22 cellular contexts compared by ENCODE assay signal in genomic region chrX:10197597-10198210, GRCh38. TPM values are rescaled to one million over a fixed set of nuclear protein-coding genes. Genes with fewer than 3 reads are reported as not detected.
DNase-seq lines count a peak whose midpoint lies in the region; ATAC-seq, FAIRE-seq and TF ChIP-seq lines count a peak whose summit lies in the region.
"Had no signal": no experiment of that assay in that cellular context is flagged by ENCODE, and none has a peak within 500 bp of the region (broad histone marks: within the 10 kb centered on the region; RNA-seq: fewer than 3 reads in every experiment).

No MANE protein-coding gene starts in this region.

- in situ Hi-C loops in IMR-90 (cut with MboI; ENCODE audit: low sequenced_read_pairs) = loop anchor here (10.0 to 25.0 kb wide), 2 partner anchors 417 to 1565 kb away; partner anchors contain the start of gene MSL3

- no peak overlapping the region for H2BK120ac ChIP-seq in IMR-90 (ENCODE audit: low read depth, low read length)

- H3K4me1 ChIP-seq in IMR-90 (ENCODE audit: control insufficient read depth, insufficient read depth, low read length) (peaks cover 5% of the 10 kb centered on the region), astrocyte (ENCODE audit: insufficient read depth, low read length) (no peaks in the 10 kb centered on the region), ovary (ENCODE audit: insufficient read depth) (no peaks in the 10 kb centered on the region), osteoblast (ENCODE audit: insufficient read depth, low read length) (no peaks in the 10 kb centered on the region)

- no peaks in the 10 kb centered on the region for H3K9me3 Mint-ChIP-seq in astrocyte (ENCODE audit: unreplicated experiment)
- H3K9me3 Mint-ChIP-seq: activated naive CD8-positive, alpha-beta T cell treated with anti-CD3 and anti-CD28 coated beads, Interleukin-2, amount 50 U/mL, for 24 hours had no signal

- POLR2A ChIA-PET in IMR-90 (lab: Charles Lee; ENCODE audit: unreplicated experiment) = no interaction called here

- peak; percentile 52 for FAIRE-seq in astrocyte (lab: Jason Lieb, UNC)
- FAIRE-seq: endometrium, GM12892, urothelium cell line had no signal

- peak overlapping the region; percentile 32; the same call in 1 of the 2 replicates for H3K18ac ChIP-seq in IMR-90 (ENCODE audit: low read depth, low read length)

- H3K27me3 Mint-ChIP-seq in astrocyte (ENCODE audit: low read depth, unreplicated experiment) = no peaks in the 10 kb centered on the region
- H3K27me3 Mint-ChIP-seq: activated naive CD8-positive, alpha-beta T cell treated with anti-CD3 and anti-CD28 coated beads, Interleukin-2, amount 50 U/mL, for 24 hours had no signal

- CTCF ChIA-PET in IMR-90 (lab: Yijun Ruan, JAX) = interaction anchor here (1.1 kb wide), 1 partner anchor 8 kb away, joined by 3 read pairs; no protein-coding TSS in a partner anchor

- no peak overlapping the region for H3K56ac ChIP-seq in IMR-90 (ENCODE audit: extremely low read depth, insufficient read depth, low read length)

- no peak overlapping the region for H2BK20ac ChIP-seq in IMR-90 (ENCODE audit: low read depth, low read length)

- TF ChIP-seq RAD21 in IMR-90 (IDR thresholded peaks at IDR 0.05; ENCODE audit: low read length) = no peak

- intact Hi-C loops in IMR-90 (cut with micrococcal nuclease) (loop anchor here (10.0 kb wide), 1 partner anchor 247 kb away; no protein-coding TSS in a partner anchor), left ventricle myocardium superior (cut with micrococcal nuclease) (loop anchor here (10.0 kb wide), 1 partner anchor 437 kb away; no protein-coding TSS in a partner anchor), ovary (cut with DNase I) (loop anchor here in 2 of 4 donors (10.0 kb wide), 1 partner anchor 527 kb away; no protein-coding TSS in a partner anchor)

- DNase-seq in AG10803 (ENCODE audit: low read depth) = peak; percentile 10
- no peak for DNase-seq in IMR-90
- DNase-seq in astrocyte (ENCODE audit: low read depth) = peak; percentile 35
- no peak for DNase-seq in left ventricle myocardium superior
- no peak for DNase-seq in ovary
- DNase-seq in OCI-M2 (lab: John Stamatoyannopoulos, UW; ENCODE audit: unreplicated experiment) = no peak
- DNase-seq in osteoblast (ENCODE audit: insufficient read length, low spot score, missing footprints) = no peak
- DNase-seq: activated naive CD8-positive, alpha-beta T cell treated with anti-CD3 and anti-CD28 coated beads, Interleukin-2, amount 50 U/mL, for 24 hours; foreskin melanocyte; GDM1; GOT3; KG1; mammary epithelial cell; NCI-H1105 treated with DMSO at 0.1 percent for 48 hours; NK-92 treated with Interleukin-12 subunit alpha and Interleukin-12 subunit beta, amount 100 ng/mL, for 24 hours; T-helper 1 cell had no signal

- H3K36me3 ChIP-seq in IMR-90 (ENCODE audit: control insufficient read depth, insufficient read depth, low read length) (no peaks in the 10 kb centered on the region), astrocyte (ENCODE audit: insufficient read depth, low read length) (no peaks in the 10 kb centered on the region), ovary (no peaks in the 10 kb centered on the region), osteoblast (ENCODE audit: insufficient read depth, low read length) (no peaks in the 10 kb centered on the region)

- BruUV-seq in IMR-90 (replicated peaks; lab: Mats Ljungman, UMichigan) = no TSS peak

- H3K23ac ChIP-seq in IMR-90 (ENCODE audit: low read depth, low read length) = no peak overlapping the region

- TF ChIP-seq CTCF in AG10803 (conservative IDR thresholded peaks at IDR 0.05; ENCODE audit: low read length) (no peak), IMR-90 (conservative IDR thresholded peaks at IDR 0.05; ENCODE audit: low read depth, low read length) (no peak), astrocyte (IDR thresholded peaks at IDR 0.05; ENCODE audit: insufficient read depth, low read depth, low read length) (no peak), ovary (IDR thresholded peaks at IDR 0.05) (no peak), osteoblast (IDR thresholded peaks at IDR 0.05; ENCODE audit: extremely low read depth, low read depth, low read length) (no peak)

- H2AK9ac ChIP-seq in IMR-90 (replicated peaks; ENCODE audit: low read depth, low read length, poor library complexity) = no peak overlapping the region

- no peak overlapping the region for H4K8ac ChIP-seq in IMR-90 (ENCODE audit: low read depth in 2 of 2, low read length in 2 of 2)

- H3K4me1 Mint-ChIP-seq in astrocyte (ENCODE audit: low read depth, unreplicated experiment) = peaks cover 3% of the 10 kb centered on the region
- H3K4me1 Mint-ChIP-seq: WTC11 had no signal

- peaks cover 2% of the 10 kb centered on the region for H3K36me3 Mint-ChIP-seq in astrocyte (ENCODE audit: low read depth, unreplicated experiment)

- H3K4ac ChIP-seq in IMR-90 (ENCODE audit: low read depth, low read length) = no peak overlapping the region

- H3K27me3 ChIP-seq in IMR-90 (ENCODE audit: control insufficient read depth, insufficient read depth, low read length) (no peaks in the 10 kb centered on the region), astrocyte (ENCODE audit: insufficient read depth, low read length) (no peaks in the 10 kb centered on the region), ovary (no peaks in the 10 kb centered on the region), osteoblast (ENCODE audit: insufficient read depth, low read length) (no peaks in the 10 kb centered on the region)

- H3K9me1 ChIP-seq in IMR-90 (ENCODE audit: insufficient read depth, low read length) = no peaks in the 10 kb centered on the region

- H2BK5ac ChIP-seq in IMR-90 (ENCODE audit: low read depth, low read length, poor library complexity, severe bottlenecking) = no peak overlapping the region

- no peaks in the 10 kb centered on the region for H3K9me3 ChIP-seq in IMR-90 (ENCODE audit: control insufficient read depth, insufficient read depth, low read length)
- no peaks in the 10 kb centered on the region for H3K9me3 ChIP-seq in astrocyte (ENCODE audit: insufficient read depth, low read depth, low read length)
- no peaks in the 10 kb centered on the region for H3K9me3 ChIP-seq in ovary
- no peaks in the 10 kb centered on the region for H3K9me3 ChIP-seq in osteoblast (ENCODE audit: low read depth, low read length)

- no peak for TF ChIP-seq EP300 in ovary (IDR thresholded peaks at IDR 0.05)

- H3K14ac ChIP-seq in IMR-90 (replicated peaks; ENCODE audit: low read depth, low read length) = no peak overlapping the region

- H3K4me3 Mint-ChIP-seq in astrocyte (ENCODE audit: unreplicated experiment) = no peak overlapping the region
- H3K4me3 Mint-ChIP-seq: activated naive CD8-positive, alpha-beta T cell treated with anti-CD3 and anti-CD28 coated beads, Interleukin-2, amount 50 U/mL, for 24 hours; WTC11 had no signal

- no peak overlapping the region for H4K91ac ChIP-seq in IMR-90 (ENCODE audit: insufficient read depth, low read depth, low read length)

- TF ChIP-seq POLR2A in IMR-90 (IDR thresholded peaks at IDR 0.05; ENCODE audit: low read depth, low read length) = no peak
- TF ChIP-seq POLR2A in ovary (IDR thresholded peaks at IDR 0.05) = no peak

- H2AFZ ChIP-seq in IMR-90 (replicated peaks; ENCODE audit: low read length, poor library complexity) (no peak overlapping the region), astrocyte (ENCODE audit: low read depth, low read length) (no peak overlapping the region), osteoblast (ENCODE audit: low read length) (no peak overlapping the region)

- no peak overlapping the region for H2AK5ac ChIP-seq in IMR-90 (ENCODE audit: low read depth, low read length)

- H3K4me2 ChIP-seq in IMR-90 (ENCODE audit: low read depth, low read length) (no peak overlapping the region), astrocyte (ENCODE audit: low read length) (no peak overlapping the region), osteoblast (ENCODE audit: insufficient read depth, low read length) (no peak overlapping the region)

- no peak overlapping the region for H3K27ac Mint-ChIP-seq in astrocyte (ENCODE audit: unreplicated experiment)
- H3K27ac Mint-ChIP-seq: activated naive CD8-positive, alpha-beta T cell treated with anti-CD3 and anti-CD28 coated beads, Interleukin-2, amount 50 U/mL, for 24 hours; WTC11 had no signal

- H4K5ac ChIP-seq in IMR-90 (ENCODE audit: low read depth, low read length) = no peak overlapping the region

- H3K79me2 ChIP-seq in astrocyte (ENCODE audit: insufficient read depth, low read length) (no peaks in the 10 kb centered on the region), osteoblast (ENCODE audit: insufficient read depth, low read length) (no peaks in the 10 kb centered on the region)

- H3K27ac ChIP-seq in IMR-90 (ENCODE audit: insufficient read depth, low read length) (no peak overlapping the region), astrocyte (ENCODE audit: low read depth, low read length) (no peak overlapping the region), ovary (no peak overlapping the region), osteoblast (ENCODE audit: low read depth, low read length) (no peak overlapping the region)
- H3K27ac ChIP-seq: RWPE1 had no signal

- no peaks in the 10 kb centered on the region for H3K79me1 ChIP-seq in IMR-90 (ENCODE audit: low read depth in 1 of 2, low read length in 2 of 2)

- ATAC-seq in IMR-90 (ENCODE audit: low read depth) = no peak
- peak; percentile 95 for ATAC-seq in left ventricle myocardium superior
- no peak for ATAC-seq in HG03196 (IDR thresholded peaks at IDR 0.05; ENCODE audit: unreplicated experiment)
- ATAC-seq: activated naive CD8-positive, alpha-beta T cell treated with anti-CD3 and anti-CD28 coated beads, Interleukin-2, amount 50 U/mL, for 24 hours; WTC11 had no signal

- H4K20me1 ChIP-seq in IMR-90 (ENCODE audit: insufficient read depth, low read length) (no peaks in the 10 kb centered on the region), astrocyte (ENCODE audit: insufficient read depth, low read length) (no peaks in the 10 kb centered on the region), osteoblast (ENCODE audit: insufficient read depth, low read length) (no peaks in the 10 kb centered on the region)

- no peak overlapping the region for H3K4me3 ChIP-seq in AG10803 (ENCODE audit: low read length)
- H3K4me3 ChIP-seq in IMR-90 (ENCODE audit: insufficient read depth, low read depth, low read length) = no peak overlapping the region
- H3K4me3 ChIP-seq in astrocyte (ENCODE audit: insufficient read depth, low read depth, low read length) = no peak overlapping the region
- no peak overlapping the region for H3K4me3 ChIP-seq in ovary
- no peak overlapping the region for H3K4me3 ChIP-seq in osteoblast (ENCODE audit: insufficient read depth, low read length)

- no peak overlapping the region for H3K9ac ChIP-seq in IMR-90 (ENCODE audit: low read depth, low read length)
- no peak overlapping the region for H3K9ac ChIP-seq in astrocyte (ENCODE audit: low read length)

- dilution Hi-C loops in IMR-90 (cut with HindIII; ENCODE audit: low sequenced_read_pairs, unreplicated experiment) = loop anchor here (25.0 kb wide), 1 partner anchor 940 kb away; no protein-coding TSS in a partner anchor

- no CpG with 5 or more reads among the region's 10 CpGs for WGBS in IMR-90 (ENCODE audit: extremely low coverage in 2 of 2, insufficient read length in 1 of 2), 2 experiments
- WGBS in ovary, 3 donors = 61 to 76% (median 72%) methylated on average over 10 of the region's 10 CpGs

- no peak overlapping the region for H2BK15ac ChIP-seq in IMR-90 (ENCODE audit: low read depth, low read length)

RNA-seq across cellular contexts. Expression of gene CLCN4, which starts 40.9 kb away (rescaled TPM):
- total RNA-seq in IMR-90 (2012; rRNA removed) (3.9 and 4.5 TPM in 2 replicates), astrocyte (5.9 and 7.2 TPM in 2 replicates), left ventricle myocardium superior (30.0 TPM), ovary (1 to 10 TPM in 6 of 7 donors, under 1 TPM in 1; 0.36 to 4.2 (median 3.1) TPM), osteoblast (14.1 and 16.2 TPM in 2 replicates)
- polyA plus RNA-seq in IMR-90 (2012; rRNA removed) (2.2 and 2.5 TPM in 2 replicates), ovary (1 to 10 TPM in 1 of 2 donors, under 1 TPM in 1; 0.92 to 3.0 TPM)
- polyA plus RNA-seq in IMR-90 (2012; cell fraction: cytosol; rRNA removed) = 1.7 and 1.9 TPM in 2 replicates
- 0.87 and 0.94 TPM in 2 replicates for polyA plus RNA-seq in IMR-90 (2012; cell fraction: nucleus; rRNA removed; ENCODE audit: low replicate concordance)

Comparison
In these comparisons a context has a peak if more than half of its experiments do, and no peak if none do; other contexts are left out.
1. DNase-seq: peak in AG10803 (single experiment) and astrocyte (single experiment); none in IMR-90 (single experiment), left ventricle myocardium superior (single experiment), ovary (0 of 5), OCI-M2 (single experiment) and osteoblast (single experiment).